ENCODE assay signal across 9 cellular contexts in genomic region chr7:22343612-22344011, GRCh38.
"Had no signal": no experiment of that assay in that cellular context is flagged by ENCODE, and none has a peak within 500 bp of the region (broad histone marks: within the 10 kb centered on the region; RNA-seq: fewer than 3 reads in every experiment).

No MANE protein-coding gene starts in this region.

- H3K9ac ChIP-seq: GM23248 had no signal

- H3K4me3 ChIP-seq: GM23248, HAP-1, K562 had no signal

- FAIRE-seq: K562 had no signal

- H3K9me3 Mint-ChIP-seq: HFFc6 had no signal

- H3K27ac Mint-ChIP-seq: HFFc6 had no signal

- DNase-seq: GM23248, GOT3, H7, HFFc6, IMR-90 had no signal

- ATAC-seq: HCT116, K562 had no signal

- H3K4me3 Mint-ChIP-seq: HFFc6 had no signal

- H3K27ac ChIP-seq: GM23248, HL-60 had no signal

- H2AFZ ChIP-seq: GM23248 had no signal
